ENCODE assay signal across 1 cellular context in genomic region chr4:126850286-126850685, GRCh38.
A peak's percentile ranks its signal among the peaks of the same experiment; 100 is the strongest.
TF ChIP-seq lines count a peak whose summit lies in the region.

No MANE protein-coding gene starts in this region.

TF ChIP-seq in GM12878, 131 proteins besides CTCF, POLR2A, EP300 and RAD21 (continued from another document):
- peak; percentile 67 for TF ChIP-seq RELB (IDR thresholded peaks at IDR 0.05; ENCODE audit: low read depth)
- TF ChIP-seq BCL11A (IDR thresholded peaks at IDR 0.05; ENCODE audit: low read depth, low read length), result peak; percentile 66; the same call in 1 of the 2 replicates
- TF ChIP-seq PKNOX1 (IDR thresholded peaks at IDR 0.05), result peak; percentile 51; the same call in 1 of the 2 replicates
- peak; percentile 93 for TF ChIP-seq IKZF1 (conservative IDR thresholded peaks at IDR 0.05)
- peak; percentile 76 for TF ChIP-seq ATF7 (IDR thresholded peaks at IDR 0.05; ENCODE audit: low read depth)
- 0 out of 2 replicates have a peak, but pooled peaks have one; percentile 30 for TF ChIP-seq BMI1 (IDR thresholded peaks at IDR 0.05; ENCODE audit: borderline replicate concordance)
- TF ChIP-seq ZNF24 (IDR thresholded peaks at IDR 0.05), result no peak
